Comparison of ENCODE assay signal across 11 cellular contexts in genomic region chr7:130649004-130649790, GRCh38. TPM values are rescaled to one million over a fixed set of nuclear protein-coding genes. Genes with fewer than 3 reads are reported as not detected.
DNase-seq lines count a peak whose midpoint lies in the region; ATAC-seq, FAIRE-seq and TF ChIP-seq lines count a peak whose summit lies in the region.
"Had no signal": no experiment of that assay in that cellular context is flagged by ENCODE, and none has a peak within 500 bp of the region (broad histone marks: within the 10 kb centered on the region; RNA-seq: fewer than 3 reads in every experiment).

No MANE protein-coding gene starts in this region.

- no peak overlapping the region for H3K9ac ChIP-seq in GM12878 (ENCODE audit: control insufficient read depth, insufficient read depth, low read length)
- H3K9ac ChIP-seq in PC-3 (ENCODE audit: low read length): no peak overlapping the region

- RAD21 ChIA-PET in GM12878 (lab: Charles Lee; ENCODE audit: unreplicated experiment): no interaction called here

- no peaks in the 10 kb centered on the region for H3F3A ChIP-seq in PC-3 (ENCODE audit: low read length, unreplicated experiment)

- peaks cover 0 to 5% of the 10 kb centered on the region in 2 experiments; a peak in 2 of 4 replicates for H3K36me3 ChIP-seq in GM12878 (ENCODE audit: control insufficient read depth in 2 of 2, insufficient read depth in 2 of 2, low read length in 1 of 2)
- H3K36me3 ChIP-seq in PC-3 (ENCODE audit: low read depth, low read length): no peaks in the 10 kb centered on the region

- H3K4me2 ChIP-seq in GM12878 (ENCODE audit: control insufficient read depth, insufficient read depth) (peak overlapping the region; percentile 67), PC-3 (ENCODE audit: low read length) (no peak overlapping the region)

- WGBS in GM12878 (ENCODE audit: insufficient coverage, insufficient replicate concordance, low lambda C conversion rate, missing lambda C conversion rate): 25% methylated on average over 4 of the region's 4 CpGs

- H3K9me3 ChIP-seq in GM12878 (replicated peaks; ENCODE audit: control insufficient read depth, insufficient read depth, low read length) (peaks cover 10% of the 10 kb centered on the region), PC-3 (ENCODE audit: low read length) (no peaks in the 10 kb centered on the region)
- H3K9me3 ChIP-seq: SJSA1 had no signal

- H3K27ac ChIP-seq in GM12878 (ENCODE audit: control insufficient read depth, insufficient read depth) (peak overlapping the region; percentile 85), PC-3 (ENCODE audit: low read length) (no peak overlapping the region)
- H3K27ac ChIP-seq: SJSA1 had no signal

- no peak for TF ChIP-seq CTCF in GM12878 (IDR thresholded peaks at IDR 0.05 in 2 of 3, conservative IDR thresholded peaks at IDR 0.05 in 1 of 3; ENCODE audit: control insufficient read depth in 2 of 3, extremely low read depth in 1 of 3, insufficient read depth in 1 of 3, low read depth in 3 of 3, low read length in 3 of 3)
- no peak for TF ChIP-seq CTCF in PC-3 (conservative IDR thresholded peaks at IDR 0.05; ENCODE audit: low read depth, low read length)

- FAIRE-seq in GM12878 (lab: Jason Lieb, UNC): peak; percentile 78

- in situ Hi-C loops in GM12878 (cut with MboI): no loop called here

- POLR2A ChIA-PET in GM12878 (lab: Charles Lee) (no interaction called here), PC-3 (lab: Charles Lee; ENCODE audit: unreplicated experiment) (no interaction called here)

- H3K9me2 ChIP-seq in PC-3 (replicated peaks; ENCODE audit: low read length): no peaks in the 10 kb centered on the region

- no peak for TF ChIP-seq EP300 in GM12878 (IDR thresholded peaks at IDR 0.05; ENCODE audit: borderline replicate concordance in 1 of 2, control insufficient read depth in 1 of 2, low read depth in 2 of 2, low read length in 2 of 2)

- no peaks in the 10 kb centered on the region for H4K20me1 ChIP-seq in GM12878 (ENCODE audit: control insufficient read depth, insufficient read depth)
- H4K20me1 ChIP-seq in PC-3 (ENCODE audit: low read length): no peaks in the 10 kb centered on the region

- H2AFZ ChIP-seq in GM12878 (ENCODE audit: control insufficient read depth, low read depth, low read length) (peak overlapping the region; percentile 70), PC-3 (ENCODE audit: low read length) (no peak overlapping the region)

- H3K27me3 ChIP-seq in GM12878 (replicated peaks in 1 of 2; ENCODE audit: control insufficient read depth in 2 of 2, insufficient read depth in 2 of 2, low read length in 1 of 2) (no peaks in the 10 kb centered on the region), PC-3 (ENCODE audit: low read length) (no peaks in the 10 kb centered on the region)
- H3K27me3 ChIP-seq: SJSA1 had no signal

- peak; percentile 63 for ATAC-seq in GM18511 (IDR thresholded peaks at IDR 0.05; ENCODE audit: unreplicated experiment)
- peak; percentile 43 for ATAC-seq in HG03175 (IDR thresholded peaks at IDR 0.05; ENCODE audit: unreplicated experiment)
- peak; percentile 88 for ATAC-seq in GM12878
- ATAC-seq in left colon: no peak
- ATAC-seq in PC-3: no peak

- no peak overlapping the region for H3K4me3 ChIP-seq in GM12878
- no peak overlapping the region for H3K4me3 ChIP-seq in PC-3 (ENCODE audit: low read length)
- H3K4me3 ChIP-seq: SJSA1 had no signal

- no peaks in the 10 kb centered on the region for H3K79me2 ChIP-seq in GM12878 (ENCODE audit: control insufficient read depth, insufficient read depth, low read length)
- no peaks in the 10 kb centered on the region for H3K79me2 ChIP-seq in PC-3 (ENCODE audit: low read length)

- CTCF ChIA-PET in GM12878 (lab: Yijun Ruan, JAX): no interaction called here
- CTCF ChIA-PET in PC-3 (lab: Charles Lee): no interaction called here

- SMC1A ChIA-PET in GM12878 (lab: Charles Lee; ENCODE audit: uncharacterized antibody, unreplicated experiment): interaction anchor here (0.9 to 1.5 kb wide), 2 partner anchors 29 to 37 kb away, joined by 3 read pairs; no protein-coding TSS in a partner anchor

- intact Hi-C loops in GM12878 (cut with micrococcal nuclease; ENCODE audit: unreplicated experiment): no loop called here
- intact Hi-C loops in left colon (cut with DNase I, micrococcal nuclease): no loop called here
- intact Hi-C loops in PC-3 (cut with micrococcal nuclease): no loop called here

- no TSS peak for BruUV-seq in GM12878 (replicated peaks; lab: Mats Ljungman, UMichigan)
- BruUV-seq in PC-3 (replicated peaks; lab: Mats Ljungman, UMichigan): no TSS peak

- H3K4me1 ChIP-seq in GM12878 (ENCODE audit: control insufficient read depth, insufficient read depth, low read length) (peaks cover 16% of the 10 kb centered on the region; the same call in 1 of the 2 replicates), PC-3 (ENCODE audit: insufficient read depth, low read length) (no peaks in the 10 kb centered on the region)

- no peak for TF ChIP-seq RAD21 in GM12878 (IDR thresholded peaks at IDR 0.05; ENCODE audit: insufficient read depth, low read depth, low read length)

- TF ChIP-seq POLR2A in GM12878 (IDR thresholded peaks at IDR 0.05; ENCODE audit: low read depth, low read length): no peak

- DNase-seq in A172 (ENCODE audit: low spot score): peak; percentile 62
- peak; percentile 63 for DNase-seq in GM12878 (ENCODE audit: low read depth, low spot score)
- DNase-seq in SK-N-DZ (ENCODE audit: low spot score): no peak
- no peak for DNase-seq in left colon
- DNase-seq in PC-3: no peak
- no peak for DNase-seq in NCI-H2227 treated with DMSO at 0.1 percent for 48 hours (lab: John Stamatoyannopoulos, UW)
- DNase-seq: DMS79 treated with DMSO at 0.1 percent for 48 hours had no signal

TF ChIP-seq in GM12878, 131 proteins besides CTCF, POLR2A, EP300 and RAD21 (continues in another document):
- TF ChIP-seq FOXM1 (IDR thresholded peaks at IDR 0.05; ENCODE audit: low read depth, low read length) (0 out of 2 replicates have a peak, but pooled peaks have one; percentile 59), RELB (IDR thresholded peaks at IDR 0.05; ENCODE audit: low read depth) (peak; percentile 70; the same call in 1 of the 2 replicates), IRF4 (IDR thresholded peaks at IDR 0.05; ENCODE audit: low read depth, low read length) (no peak), NFYA (IDR thresholded peaks at IDR 0.05; ENCODE audit: borderline replicate concordance, low read depth, low read length) (no peak)

RNA-seq across cellular contexts. Expression of gene COPG2, which starts 19.4 kb away (rescaled TPM):
- 14.1 and 19.0 TPM in 2 replicates for total RNA-seq in A172 (2014; rRNA removed; shearing (Covaris generic))
- total RNA-seq in GM12878 (2013; cell fraction: nucleolus; rRNA removed): 24.2 and 25.2 TPM in 2 replicates
- 17.7 and 20.7 TPM in 2 replicates for total RNA-seq in GM12878 (2014; rRNA removed)
- 15.7 and 16.6 TPM in 2 replicates for total RNA-seq in GM12878 (2014; rRNA removed; fragmentation: Illumina TruSeq; extraction: Trizol)
- 23.8 and 25.2 TPM in 2 replicates for total RNA-seq in GM12878 (2021)
- 16.3 TPM for polyA plus RNA-seq in GM12878 (2011; ENCODE audit: low read depth)
- 37.8 and 47.4 TPM in 2 replicates for polyA plus RNA-seq in GM12878 (2011; rRNA removed)
- polyA plus RNA-seq in GM12878 (2011; cell fraction: cytosol; rRNA removed): 23.8 and 32.5 TPM in 2 replicates
- polyA plus RNA-seq in GM12878 (2011; cell fraction: nucleus; rRNA removed): 11.5 and 14.1 TPM in 2 replicates
- 13.5 and 17.7 TPM in 2 replicates for polyA plus RNA-seq in GM12878 (2012)
- polyA plus RNA-seq in GM12878 (2014; fragmentation: Illumina TruSeq; extraction: Trizol): 29.6 and 38.4 TPM in 2 replicates
- polyA plus RNA-seq in GM12878 (2014; fragmentation: Nextera tagmentation; extraction: Ambion mirVana): 1 to 10 TPM; 3.4 to 3.9 TPM
- polyA plus RNA-seq in GM12878 (2014; rRNA removed): 16.8 and 21.3 TPM in 2 replicates
- polyA plus RNA-seq in GM12878 (2016; fragmentation: Nextera tagmentation; extraction: Ambion mirVana): 1 to 10 TPM; 4.0 to 4.2 TPM
- 52.4 and 65.5 TPM in 2 replicates for polyA minus RNA-seq in GM12878 (2011; rRNA and poly(A)+ RNA removed)
- polyA minus RNA-seq in GM12878 (2011; cell fraction: cytosol; rRNA and poly(A)+ RNA removed): 16.7 and 17.6 TPM in 2 replicates
- 10.0 and 10.9 TPM in 2 replicates for polyA minus RNA-seq in GM12878 (2011; cell fraction: nucleus; rRNA and poly(A)+ RNA removed)
- polyA plus RNA-seq in SK-N-DZ (2014; cell fraction: cytosol; rRNA removed): 44.0 and 46.2 TPM in 2 replicates
- polyA plus RNA-seq in SK-N-DZ (2014; cell fraction: nucleus; rRNA removed): 21.0 and 22.0 TPM in 2 replicates
- 10 to 100 TPM; 19.1 to 20.4 TPM for total RNA-seq in left colon
- 9.1 and 10.3 TPM in 2 replicates for total RNA-seq in PC-3 (2014; rRNA removed)

RNA-seq across cellular contexts. Expression of gene TSGA13, which starts 37.1 kb away (rescaled TPM):
- total RNA-seq in A172 (2014; rRNA removed; shearing (Covaris generic)): not detected in 2 replicates
- not detected in 2 replicates for total RNA-seq in GM12878 (2013; cell fraction: nucleolus; rRNA removed)
- total RNA-seq in GM12878 (2014; rRNA removed) (not detected in 2 replicates), GM12878 (2014; rRNA removed; fragmentation: Illumina TruSeq; extraction: Trizol) (not detected in 2 replicates), GM12878 (2021) (not detected in 2 replicates), left colon (not detected), PC-3 (2014; rRNA removed) (not detected in 2 replicates)
- not detected for polyA plus RNA-seq in GM12878 (2011; ENCODE audit: low read depth)
- polyA plus RNA-seq in GM12878 (2011; rRNA removed) (not detected in 2 replicates), GM12878 (2014; fragmentation: Illumina TruSeq; extraction: Trizol) (not detected in 2 replicates), GM12878 (2014; fragmentation: Nextera tagmentation; extraction: Ambion mirVana) (not detected), GM12878 (2014; rRNA removed) (not detected in 2 replicates), GM12878 (2016; fragmentation: Nextera tagmentation; extraction: Ambion mirVana) (not detected)
- polyA plus RNA-seq in GM12878 (2011; cell fraction: cytosol; rRNA removed): not detected in 2 replicates
- not detected in 2 replicates for polyA plus RNA-seq in GM12878 (2011; cell fraction: nucleus; rRNA removed)
- polyA plus RNA-seq in GM12878 (2012): not detected in 2 replicates
- not detected in 2 replicates for polyA minus RNA-seq in GM12878 (2011; rRNA and poly(A)+ RNA removed)
- not detected in 2 replicates for polyA minus RNA-seq in GM12878 (2011; cell fraction: cytosol; rRNA and poly(A)+ RNA removed)
- polyA minus RNA-seq in GM12878 (2011; cell fraction: nucleus; rRNA and poly(A)+ RNA removed): not detected in 2 replicates
- not detected in 2 replicates for polyA plus RNA-seq in SK-N-DZ (2014; cell fraction: cytosol; rRNA removed)
- polyA plus RNA-seq in SK-N-DZ (2014; cell fraction: nucleus; rRNA removed): not detected in 2 replicates
- total RNA-seq: lung microvascular endothelial cell, SJSA1 had no signal

Comparison
In these comparisons a context has a peak if more than half of its experiments do, and no peak if none do; other contexts are left out.
1. DNase-seq: peak in A172 (single experiment) and GM12878 (single experiment); none in SK-N-DZ (single experiment), left colon (0 of 2), PC-3 (single experiment) and NCI-H2227 treated with DMSO at 0.1 percent for 48 hours (single experiment).
2. ATAC-seq: peak in GM18511 (single experiment), HG03175 (single experiment) and GM12878 (single experiment); none in left colon (single experiment) and PC-3 (single experiment).